34 cellular contexts compared by ENCODE assay signal in the genomic region with DNA sequence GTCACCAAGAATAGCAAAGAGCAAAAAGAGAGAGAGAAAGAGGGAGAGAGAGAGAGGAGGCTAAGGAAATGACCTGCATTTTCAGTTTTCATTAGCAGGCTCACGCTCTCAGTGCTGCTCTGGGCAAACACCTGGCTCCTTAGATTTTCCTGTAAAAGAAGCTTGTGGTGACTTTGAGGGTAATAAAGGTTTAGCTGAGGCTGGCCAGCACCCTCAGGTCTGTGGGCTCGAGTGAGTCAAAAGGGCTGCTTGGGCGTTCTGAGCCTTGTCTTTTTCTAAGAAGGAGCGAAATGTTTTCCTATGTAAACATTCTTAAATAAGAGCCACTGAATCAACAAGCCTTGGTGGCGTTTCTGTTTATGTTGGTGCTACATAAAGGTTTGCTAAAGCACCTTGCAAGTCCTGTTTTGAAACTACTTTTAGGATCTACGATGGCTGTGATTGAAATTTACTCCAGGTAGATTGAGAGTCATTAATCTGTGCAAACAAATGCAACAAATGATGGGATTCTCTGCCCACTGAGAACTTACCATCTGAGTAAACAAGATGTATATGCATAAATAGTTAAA. TPM values are rescaled to one million over a fixed set of nuclear protein-coding genes. Genes with fewer than 3 reads are reported as not detected.
"Had no signal": no experiment of that assay in that cellular context is flagged by ENCODE, and none has a peak within 500 bp of the region (broad histone marks: within the 10 kb centered on the region; RNA-seq: fewer than 3 reads in every experiment).

No MANE protein-coding gene starts in this region.

- H3K4me1 ChIP-seq: SJCRH30 had no signal

- H3K36me3 Mint-ChIP-seq: activated naive CD4-positive, alpha-beta T cell treated with anti-CD3 and anti-CD28 coated beads, Interleukin-2, amount 50 U/mL, for 24 hours; activated naive CD8-positive, alpha-beta T cell treated with anti-CD3 and anti-CD28 coated beads, Interleukin-2, amount 10 ng/mL, durations not matched to agents 7 days and 5 days; brain; IgD-negative memory B cell had no signal

- FAIRE-seq: bronchial epithelial cell had no signal

- H3K27ac Mint-ChIP-seq: activated CD4-positive, alpha-beta T cell treated with anti-CD3 and anti-CD28 coated beads, Interleukin-2, amount 10 ng/mL, durations not matched to agents 24 days and 14 days; activated CD8-positive, alpha-beta T cell treated with anti-CD3 and anti-CD28 coated beads for 36 hours; activated naive CD4-positive, alpha-beta T cell treated with anti-CD3 and anti-CD28 coated beads, Interleukin-2, amount 50 U/mL, for 24 hours; activated naive CD8-positive, alpha-beta T cell treated with anti-CD3 and anti-CD28 coated beads, Interleukin-2, amount 10 ng/mL, durations not matched to agents 7 days and 5 days; activated T-helper 2 cell treated with anti-CD3 and anti-CD28 coated beads, Interferon-gamma antibody, Interleukin-2, Interleukin-4, amounts not matched to agents 10 μg/mL and 5 μg/mL and 100 μg/mL, durations not matched to agents 14 hours and 24 hours and 36 hours; brain; IgD-negative memory B cell had no signal

- H3K9me3 Mint-ChIP-seq: activated CD4-positive, alpha-beta T cell treated with anti-CD3 and anti-CD28 coated beads, Interleukin-2, amount 10 ng/mL, durations not matched to agents 24 days and 14 days had no signal

- H3K27ac ChIP-seq: SJCRH30, SK-N-MC had no signal

- H3K27me3 ChIP-seq: SJCRH30 had no signal

- DNase-seq: activated CD4-positive, alpha-beta T cell treated with anti-CD3 and anti-CD28 coated beads, Interleukin-2, amount 10 ng/mL, durations not matched to agents 24 days and 14 days; activated CD4-positive, alpha-beta T cell treated with anti-CD3 and anti-CD28 coated beads, Interleukin-2, amount 50 U/mL, for 4 hours; activated CD8-positive, alpha-beta T cell treated with anti-CD3 and anti-CD28 coated beads for 36 hours; activated gamma-delta T cell; activated naive CD4-positive, alpha-beta T cell treated with Interleukin-2 at 50 U/mL for 16 hours; activated naive CD8-positive, alpha-beta T cell treated with anti-CD3 and anti-CD28 coated beads, Interleukin-2, amount 10 ng/mL, durations not matched to agents 7 days and 5 days; activated T-cell treated with anti-CD3 and anti-CD28 coated beads, Interleukin-2, amount 50 U/mL, for 1 hour; amygdala; caudate nucleus; Karpas-422; KBM-7; MG63; NCI-H1048; NCI-H1105 treated with DMSO at 0.1 percent for 48 hours; NCI-H1436 treated with DMSO at 0.1 percent for 48 hours; NCI-H1694 treated with DMSO at 0.1 percent for 48 hours; NCI-H2029; NCI-H510A; NCI-H526; NCI-H748 treated with DMSO at 0.1 percent for 48 hours; SHP77; SJCRH30; T1000 had no signal

- H3K4me3 ChIP-seq: MG63, SJCRH30, SK-N-MC had no signal

- H3K9me3 ChIP-seq: SJCRH30 had no signal

- ATAC-seq: activated CD8-positive, alpha-beta T cell treated with anti-CD3 and anti-CD28 coated beads for 36 hours; Panc1 had no signal

- H3K4me1 Mint-ChIP-seq: activated CD4-positive, alpha-beta T cell treated with anti-CD3 and anti-CD28 coated beads, Interleukin-2, amount 10 ng/mL, durations not matched to agents 24 days and 14 days; activated naive CD4-positive, alpha-beta T cell treated with anti-CD3 and anti-CD28 coated beads, Interleukin-2, amount 50 U/mL, for 24 hours; activated naive CD8-positive, alpha-beta T cell treated with anti-CD3 and anti-CD28 coated beads, Interleukin-2, amount 10 ng/mL, durations not matched to agents 7 days and 5 days; IgD-negative memory B cell had no signal

- H3K4me3 Mint-ChIP-seq: activated CD4-positive, alpha-beta T cell treated with anti-CD3 and anti-CD28 coated beads, Interleukin-2, amount 10 ng/mL, durations not matched to agents 24 days and 14 days; activated CD8-positive, alpha-beta T cell treated with anti-CD3 and anti-CD28 coated beads for 36 hours; activated naive CD4-positive, alpha-beta T cell treated with anti-CD3 and anti-CD28 coated beads, Interleukin-2, amount 50 U/mL, for 24 hours; activated naive CD8-positive, alpha-beta T cell treated with anti-CD3 and anti-CD28 coated beads, Interleukin-2, amount 10 ng/mL, durations not matched to agents 7 days and 5 days; brain; IgD-negative memory B cell had no signal

- H3K27me3 Mint-ChIP-seq: activated CD4-positive, alpha-beta T cell treated with anti-CD3 and anti-CD28 coated beads, Interleukin-2, amount 10 ng/mL, durations not matched to agents 24 days and 14 days; activated CD8-positive, alpha-beta T cell treated with anti-CD3 and anti-CD28 coated beads for 36 hours; activated naive CD4-positive, alpha-beta T cell treated with anti-CD3 and anti-CD28 coated beads, Interleukin-2, amount 50 U/mL, for 24 hours; activated naive CD8-positive, alpha-beta T cell treated with anti-CD3 and anti-CD28 coated beads, Interleukin-2, amount 10 ng/mL, durations not matched to agents 7 days and 5 days; IgD-negative memory B cell had no signal

- H3K36me3 ChIP-seq: MG63, SJCRH30 had no signal

RNA-seq across cellular contexts. Expression of a gene that starts 38.8 kb away (rescaled TPM):
- total RNA-seq: activated CD4-positive, alpha-beta T cell treated with anti-CD3 and anti-CD28 coated beads, Interleukin-2, amount 10 ng/mL, durations not matched to agents 24 days and 14 days; activated CD8-positive, alpha-beta memory T cell treated with anti-CD3 and anti-CD28 coated beads for 36 hours; activated CD8-positive, alpha-beta T cell treated with anti-CD3 and anti-CD28 coated beads for 36 hours; activated naive CD8-positive, alpha-beta T cell treated with anti-CD3 and anti-CD28 coated beads, Interleukin-2, amount 10 ng/mL, durations not matched to agents 7 days and 5 days; activated T-helper 2 cell treated with anti-CD3 and anti-CD28 coated beads, Interferon-gamma antibody, Interleukin-2, Interleukin-4, amounts not matched to agents 10 μg/mL and 5 μg/mL and 100 μg/mL, durations not matched to agents 14 hours and 24 hours and 36 hours; bronchial epithelial cell; RPMI7951; SJCRH30; T-helper 1 cell treated with Interleukin-12 subunit alpha and Interleukin-12 subunit beta and Interleukin-4 antibody, amounts not matched to agents 30 ng/mL and 1 ng/mL, for 36 hours; T-helper 2 cell treated with Interferon-gamma antibody and Interleukin-4, amounts not matched to agents 100 ng/mL and 5 ng/mL, for 36 hours had no signal
- polyA plus RNA-seq: IgD-negative memory B cell had no signal
